ENCODE assay signal across 14 cellular contexts in the genomic region with DNA sequence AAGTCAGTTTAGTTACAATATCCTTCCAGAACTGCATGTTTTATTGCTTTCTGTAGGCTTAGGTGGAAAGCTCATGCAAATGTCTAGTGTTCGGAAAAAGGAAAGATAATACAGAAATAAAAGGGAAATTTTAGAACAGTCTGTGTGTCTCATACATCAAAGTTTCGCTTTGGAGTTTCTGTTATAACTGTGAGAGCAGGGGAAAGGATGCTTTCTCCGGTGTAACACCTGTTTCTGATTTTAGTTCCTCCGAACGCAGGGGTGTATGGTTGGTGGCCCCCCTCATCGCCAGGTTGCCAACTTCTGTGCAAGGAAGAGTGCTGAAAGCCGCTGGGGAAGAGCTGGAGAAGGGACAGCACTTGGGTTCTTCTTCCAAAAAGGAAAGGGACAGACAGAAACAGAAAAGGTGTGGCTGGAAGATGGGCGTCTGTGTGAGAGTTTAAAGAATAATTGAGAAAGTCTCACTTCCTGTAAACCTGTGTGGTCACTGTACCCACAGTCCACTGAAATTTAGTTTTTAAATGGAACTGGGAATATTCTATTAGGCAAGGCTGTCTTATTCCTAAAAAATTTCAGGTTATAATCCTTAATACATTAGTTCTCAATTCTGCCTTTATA. TPM values are rescaled to one million over a fixed set of nuclear protein-coding genes. Genes with fewer than 3 reads are reported as not detected.
A peak's percentile ranks its signal among the peaks of the same experiment; 100 is the strongest.
DNase-seq lines count a peak whose midpoint lies in the region; ATAC-seq and TF ChIP-seq lines count a peak whose summit lies in the region.
"Had no signal": no experiment of that assay in that cellular context is flagged by ENCODE, and none has a peak within 500 bp of the region (broad histone marks: within the 10 kb centered on the region; RNA-seq: fewer than 3 reads in every experiment).

No MANE protein-coding gene starts in this region.

- peaks cover 28% of the 10 kb centered on the region for H3K4me1 Mint-ChIP-seq in stimulated activated memory B cell treated with anti-CD40 and anti-IgM and Interleukin-4, amounts not matched to agents 10 μg/mL and 1 μg/mL and 100 μg/mL, for 72 hours
- H3K4me1 Mint-ChIP-seq: immature natural killer cell, mesothelial cell of epicardium had no signal

- H3K9me3 ChIP-seq in WERI-Rb-1 (ENCODE audit: severe bottlenecking) = no peaks in the 10 kb centered on the region

- no peak overlapping the region for H3K27ac ChIP-seq in WERI-Rb-1
- H3K27ac ChIP-seq: parathyroid adenoma had no signal

- peak overlapping the region; percentile 87 for H3K4me3 Mint-ChIP-seq in stimulated activated memory B cell treated with anti-CD40 and anti-IgM and Interleukin-4, amounts not matched to agents 10 μg/mL and 1 μg/mL and 100 μg/mL, for 72 hours
- H3K4me3 Mint-ChIP-seq: immature natural killer cell, mesothelial cell of epicardium had no signal

- TF ChIP-seq CTCF in WERI-Rb-1 (IDR thresholded peaks at IDR 0.05; ENCODE audit: low read depth, low read length) = no peak

- intact Hi-C loops in sciatic nerve (cut with DNase I) = no loop called here
- intact Hi-C loops in head of caudate nucleus (cut with DNase I) = no loop called here

- H3K9me3 Mint-ChIP-seq in stimulated activated memory B cell treated with anti-CD40 and anti-IgM and Interleukin-4, amounts not matched to agents 10 μg/mL and 1 μg/mL and 100 μg/mL, for 72 hours = no peaks in the 10 kb centered on the region
- H3K9me3 Mint-ChIP-seq: immature natural killer cell, mesothelial cell of epicardium had no signal

- H3K27me3 Mint-ChIP-seq in stimulated activated memory B cell treated with anti-CD40 and anti-IgM and Interleukin-4, amounts not matched to agents 10 μg/mL and 1 μg/mL and 100 μg/mL, for 72 hours = no peaks in the 10 kb centered on the region

- no peak overlapping the region for H3K4me3 ChIP-seq in WERI-Rb-1 (ENCODE audit: low read depth, low read length)

- no peaks in the 10 kb centered on the region for H3K36me3 Mint-ChIP-seq in stimulated activated memory B cell treated with anti-CD40 and anti-IgM and Interleukin-4, amounts not matched to agents 10 μg/mL and 1 μg/mL and 100 μg/mL, for 72 hours
- H3K36me3 Mint-ChIP-seq: immature natural killer cell had no signal

- DNase-seq in NK-92 treated with Interleukin-12 subunit alpha and Interleukin-12 subunit beta, amount 100 ng/mL, for 24 hours (lab: John Stamatoyannopoulos, UW) = no peak
- DNase-seq in sciatic nerve (ENCODE audit: low spot score) (no peak), WERI-Rb-1 (no peak), head of caudate nucleus (no peak)
- DNase-seq: activated effector memory CD4-positive, alpha-beta T cell treated with anti-CD3 and anti-CD28 coated beads, Interleukin-2, amount 50 U/mL, for 16 hours; C1 segment of cervical spinal cord; immature natural killer cell had no signal

- no peaks in the 10 kb centered on the region for H3K36me3 ChIP-seq in WERI-Rb-1

- H3K27ac Mint-ChIP-seq in stimulated activated memory B cell treated with anti-CD40 and anti-IgM and Interleukin-4, amounts not matched to agents 10 μg/mL and 1 μg/mL and 100 μg/mL, for 72 hours = peak overlapping the region; percentile 93
- H3K27ac Mint-ChIP-seq: immature natural killer cell, mesothelial cell of epicardium had no signal

- ATAC-seq in GM18870 (IDR thresholded peaks at IDR 0.05; ENCODE audit: unreplicated experiment) (peak; percentile 41), GM21717 (IDR thresholded peaks at IDR 0.05; ENCODE audit: unreplicated experiment) (peak; percentile 61), HG03354 (IDR thresholded peaks at IDR 0.05; ENCODE audit: poor library complexity, severe bottlenecking, unreplicated experiment) (peak; percentile 63), sciatic nerve (no peak)
- peak; percentile 62 for ATAC-seq in stimulated activated memory B cell treated with anti-CD40 and anti-IgM and Interleukin-4, amounts not matched to agents 10 μg/mL and 1 μg/mL and 100 μg/mL, for 72 hours

- H3K27me3 ChIP-seq in WERI-Rb-1 (ENCODE audit: insufficient read depth, low read depth, severe bottlenecking) = no peaks in the 10 kb centered on the region

RNA-seq across cellular contexts. Expression of a gene that starts 6.7 kb away (rescaled TPM):
- 27.1 TPM for total RNA-seq in sciatic nerve
- total RNA-seq: mesothelial cell of epicardium; T-helper 1 cell treated with Interleukin-12 subunit alpha and Interleukin-12 subunit beta and Interleukin-4 antibody, amounts not matched to agents 30 ng/mL and 1 ng/mL, for 36 hours had no signal

RNA-seq across cellular contexts. Expression of a gene that starts 48.5 kb away (rescaled TPM):
- 3.7 TPM for total RNA-seq in sciatic nerve
- total RNA-seq: mesothelial cell of epicardium; T-helper 1 cell treated with Interleukin-12 subunit alpha and Interleukin-12 subunit beta and Interleukin-4 antibody, amounts not matched to agents 30 ng/mL and 1 ng/mL, for 36 hours had no signal
